Comparison of ENCODE assay signal across 9 cellular contexts in genomic region chr4:141711211-141711610, GRCh38.
A peak's percentile ranks its signal among the peaks of the same experiment; 100 is the strongest.
DNase-seq lines count a peak whose midpoint lies in the region; ATAC-seq and TF ChIP-seq lines count a peak whose summit lies in the region.
"Had no signal": no experiment of that assay in that cellular context is flagged by ENCODE, and none has a peak within 500 bp of the region (broad histone marks: within the 10 kb centered on the region; RNA-seq: fewer than 3 reads in every experiment).

No MANE protein-coding gene starts in this region.

- H3K4me1 ChIP-seq in OCI-LY3 (ENCODE audit: low read length) (peaks cover 2% of the 10 kb centered on the region), gastroesophageal sphincter (no peaks in the 10 kb centered on the region)

- TF ChIP-seq POLR2A in gastroesophageal sphincter (IDR thresholded peaks at IDR 0.05), result no peak

- in situ Hi-C loops in ACHN (cut with HindIII; ENCODE audit: low pct_ligation_motif_present, low pct_unique_long_range_greater_than_20kb, low sequenced_read_pairs), result no loop called here

- TF ChIP-seq CTCF in OCI-LY3 (IDR thresholded peaks at IDR 0.05; ENCODE audit: low read depth, low read length) (peak; percentile 77), gastroesophageal sphincter (IDR thresholded peaks at IDR 0.05) (peak; percentile 17 to 51 (median 49))

- no peak overlapping the region for H3K4me2 ChIP-seq in OCI-LY3 (ENCODE audit: low read length)

- no peaks in the 10 kb centered on the region for H4K20me1 ChIP-seq in OCI-LY3 (ENCODE audit: insufficient read depth, low read length)

- H3K36me3 ChIP-seq in OCI-LY3 (replicated peaks; ENCODE audit: low read depth, low read length), result peaks cover 17% of the 10 kb centered on the region
- H3K36me3 ChIP-seq in gastroesophageal sphincter, result no peaks in the 10 kb centered on the region

- H3K27me3 ChIP-seq in OCI-LY3 (ENCODE audit: low read depth, low read length), result no peaks in the 10 kb centered on the region
- H3K27me3 ChIP-seq in gastroesophageal sphincter, result no peaks in the 10 kb centered on the region

- H3K36me3 Mint-ChIP-seq in activated CD4-positive, alpha-beta T cell treated with anti-CD3 and anti-CD28 coated beads for 36 hours (ENCODE audit: low read depth), result no peaks in the 10 kb centered on the region
- H3K36me3 Mint-ChIP-seq: activated naive CD4-positive, alpha-beta T cell treated with anti-CD3 and anti-CD28 coated beads, Interleukin-2, amount 50 U/mL, for 24 hours had no signal

- POLR2A ChIA-PET in activated CD4-positive, alpha-beta T cell treated with anti-CD3 and anti-CD28 coated beads for 36 hours (lab: Charles Lee), result no interaction called here

- H3K9me3 Mint-ChIP-seq in activated CD4-positive, alpha-beta T cell treated with anti-CD3 and anti-CD28 coated beads for 36 hours (ENCODE audit: low read depth), result peaks cover 9% of the 10 kb centered on the region

- H3K9me3 ChIP-seq in OCI-LY3 (ENCODE audit: insufficient read depth, low read length) (peaks cover 15% of the 10 kb centered on the region), gastroesophageal sphincter (peaks cover 0 to 16% (median 0%) of the 10 kb centered on the region in 3 donors)

- peak; percentile 49 for ATAC-seq in GM19035 (IDR thresholded peaks at IDR 0.05; ENCODE audit: unreplicated experiment)
- no peak for ATAC-seq in gastroesophageal sphincter
- no peak for ATAC-seq in activated CD4-positive, alpha-beta T cell treated with anti-CD3 and anti-CD28 coated beads for 36 hours

- H3K27ac ChIP-seq in OCI-LY3 (ENCODE audit: low read length) (no peak overlapping the region), gastroesophageal sphincter (no peak overlapping the region)

- peak; percentile 17 for DNase-seq in ACHN
- DNase-seq in pons (ENCODE audit: low spot score), result no peak
- no peak for DNase-seq in activated CD4-positive, alpha-beta T cell treated with anti-CD3 and anti-CD28 coated beads for 36 hours
- no peak for DNase-seq in activated naive CD4-positive, alpha-beta T cell treated with anti-CD3 and anti-CD28 coated beads, Interleukin-2, amount 50 U/mL, for 16 hours
- no peak for DNase-seq in DMS153 treated with DMSO at 0.1 percent for 48 hours (lab: John Stamatoyannopoulos, UW; ENCODE audit: unreplicated experiment)

- no peaks in the 10 kb centered on the region for H3K79me2 ChIP-seq in OCI-LY3 (ENCODE audit: low read length)

- no peaks in the 10 kb centered on the region for H3K27me3 Mint-ChIP-seq in activated CD4-positive, alpha-beta T cell treated with anti-CD3 and anti-CD28 coated beads for 36 hours
- H3K27me3 Mint-ChIP-seq: activated naive CD4-positive, alpha-beta T cell treated with anti-CD3 and anti-CD28 coated beads, Interleukin-2, amount 50 U/mL, for 24 hours had no signal

- 29 to 47% methylated on average over 1 of the region's 1 CpG for WGBS in gastroesophageal sphincter (ENCODE audit: low coverage in 1 of 2), 2 donors

- H3K9ac ChIP-seq in OCI-LY3 (ENCODE audit: low read length), result no peak overlapping the region

- intact Hi-C loops in activated CD4-positive, alpha-beta T cell treated with anti-CD3 and anti-CD28 coated beads for 36 hours (cut with DNase I, micrococcal nuclease), result loop anchor here in 1 of 2 experiments (5.0 kb wide), 1 partner anchor 404 kb away; no protein-coding TSS in a partner anchor

- TF ChIP-seq EP300 in gastroesophageal sphincter (IDR thresholded peaks at IDR 0.05), result no peak

- H3K27ac Mint-ChIP-seq in activated CD4-positive, alpha-beta T cell treated with anti-CD3 and anti-CD28 coated beads for 36 hours, result no peak overlapping the region
- H3K27ac Mint-ChIP-seq: activated naive CD4-positive, alpha-beta T cell treated with anti-CD3 and anti-CD28 coated beads, Interleukin-2, amount 50 U/mL, for 24 hours had no signal

- CTCF ChIA-PET in activated CD4-positive, alpha-beta T cell treated with anti-CD3 and anti-CD28 coated beads for 36 hours (lab: Charles Lee), result interaction anchor here (1.0 to 1.6 kb wide), 3 partner anchors 8 to 727 kb away, joined by 3 to 5 read pairs (median 4); no protein-coding TSS in a partner anchor

- H2AFZ ChIP-seq in OCI-LY3 (ENCODE audit: low read depth, low read length), result no peak overlapping the region

- H3K4me3 Mint-ChIP-seq in activated CD4-positive, alpha-beta T cell treated with anti-CD3 and anti-CD28 coated beads for 36 hours, result no peak overlapping the region
- H3K4me3 Mint-ChIP-seq: activated naive CD4-positive, alpha-beta T cell treated with anti-CD3 and anti-CD28 coated beads, Interleukin-2, amount 50 U/mL, for 24 hours had no signal

- H3K4me3 ChIP-seq in OCI-LY3 (ENCODE audit: low read length), result no peak overlapping the region
- H3K4me3 ChIP-seq in gastroesophageal sphincter, result no peak overlapping the region

- H3K4me1 Mint-ChIP-seq in activated CD4-positive, alpha-beta T cell treated with anti-CD3 and anti-CD28 coated beads for 36 hours, result no peaks in the 10 kb centered on the region
- H3K4me1 Mint-ChIP-seq: activated naive CD4-positive, alpha-beta T cell treated with anti-CD3 and anti-CD28 coated beads, Interleukin-2, amount 50 U/mL, for 24 hours had no signal
